ENCODE assay signal across 10 cellular contexts in the genomic region with DNA sequence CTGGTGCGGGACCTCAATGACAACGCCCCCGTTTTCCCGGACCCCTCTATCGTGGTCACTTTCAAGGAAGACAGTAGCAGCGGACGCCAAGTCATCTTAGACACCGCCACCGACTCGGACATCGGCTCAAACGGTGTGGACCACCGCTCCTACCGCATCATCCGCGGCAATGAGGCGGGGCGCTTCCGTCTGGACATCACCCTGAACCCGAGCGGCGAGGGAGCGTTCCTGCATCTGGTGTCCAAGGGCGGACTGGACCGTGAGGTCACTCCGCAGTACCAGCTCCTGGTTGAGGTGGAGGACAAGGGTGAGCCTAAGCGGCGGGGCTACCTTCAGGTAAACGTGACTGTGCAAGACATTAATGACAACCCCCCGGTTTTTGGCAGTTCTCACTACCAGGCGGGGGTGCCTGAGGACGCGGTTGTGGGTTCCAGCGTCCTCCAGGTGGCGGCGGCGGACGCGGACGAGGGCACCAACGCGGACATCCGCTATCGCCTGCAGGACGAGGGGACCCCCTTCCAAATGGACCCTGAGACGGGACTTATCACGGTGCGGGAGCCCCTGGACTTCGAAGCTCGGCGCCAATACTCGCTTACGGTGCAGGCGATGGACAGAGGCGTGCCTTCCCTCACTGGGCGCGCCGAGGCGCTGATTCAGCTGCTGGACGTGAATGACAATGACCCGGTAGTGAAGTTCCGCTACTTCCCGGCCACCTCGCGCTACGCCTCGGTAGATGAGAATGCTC. TPM values are rescaled to one million over a fixed set of nuclear protein-coding genes. Genes with fewer than 3 reads are reported as not detected.
DNase-seq lines count a peak whose midpoint lies in the region; ATAC-seq and TF ChIP-seq lines count a peak whose summit lies in the region.
"Had no signal": no experiment of that assay in that cellular context is flagged by ENCODE, and none has a peak within 500 bp of the region (broad histone marks: within the 10 kb centered on the region; RNA-seq: fewer than 3 reads in every experiment).

No MANE protein-coding gene starts in this region.

- H2AFZ ChIP-seq in PC-3 (ENCODE audit: low read length) = peak overlapping the region; percentile 96

- H3K36me3 Mint-ChIP-seq in naive thymus-derived CD4-positive, alpha-beta T cell = peaks cover 0 to 6% (median 0%) of the 10 kb centered on the region in 5 donors
- H3K36me3 Mint-ChIP-seq: CD4-positive, CD25-positive, alpha-beta regulatory T cell had no signal

- no peaks in the 10 kb centered on the region for H3K27me3 ChIP-seq in PC-3 (ENCODE audit: low read length)
- peaks cover 0 to 23% of the 10 kb centered on the region in 2 donors for H3K27me3 ChIP-seq in naive thymus-derived CD4-positive, alpha-beta T cell (ENCODE audit: control insufficient read depth in 2 of 2, insufficient read depth in 2 of 2, low read length in 2 of 2)

- intact Hi-C loops in PC-3 (cut with micrococcal nuclease) = loop anchor here (10.0 kb wide), 2 partner anchors 308 to 1368 kb away; no protein-coding TSS in a partner anchor
- intact Hi-C loops in naive thymus-derived CD4-positive, alpha-beta T cell (cut with micrococcal nuclease) = no loop called here

- no peaks in the 10 kb centered on the region for H3K9me2 ChIP-seq in PC-3 (replicated peaks; ENCODE audit: low read length)

- H3K4me3 ChIP-seq in PC-3 (ENCODE audit: low read length) = peak overlapping the region; percentile 93
- no peak overlapping the region for H3K4me3 ChIP-seq in naive thymus-derived CD4-positive, alpha-beta T cell (ENCODE audit: low read length)

- no peaks in the 10 kb centered on the region for H3F3A ChIP-seq in PC-3 (ENCODE audit: low read length, unreplicated experiment)

- H3K4me1 Mint-ChIP-seq in naive thymus-derived CD4-positive, alpha-beta T cell = peaks cover 18 to 49% (median 32%) of the 10 kb centered on the region in 7 donors

- H3K27ac Mint-ChIP-seq in naive thymus-derived CD4-positive, alpha-beta T cell = no peak overlapping the region

- H3K4me3 Mint-ChIP-seq in naive thymus-derived CD4-positive, alpha-beta T cell = peak overlapping the region; percentile 61 to 91 (median 84)

- TF ChIP-seq CTCF in PC-3 (conservative IDR thresholded peaks at IDR 0.05; ENCODE audit: low read depth, low read length) = no peak

- H4K20me1 ChIP-seq in PC-3 (ENCODE audit: low read length) = no peaks in the 10 kb centered on the region

- BruUV-seq in PC-3 (replicated peaks; lab: Mats Ljungman, UMichigan) = no TSS peak

- H3K4me2 ChIP-seq in PC-3 (ENCODE audit: low read length) = peak overlapping the region; percentile 95

- peaks cover 13% of the 10 kb centered on the region for H3K4me1 ChIP-seq in PC-3 (ENCODE audit: insufficient read depth, low read length)
- H3K4me1 ChIP-seq in naive thymus-derived CD4-positive, alpha-beta T cell (ENCODE audit: control insufficient read depth in 2 of 2, insufficient read depth in 2 of 2, low read length in 2 of 2) = peaks cover 0 to 8% of the 10 kb centered on the region in 2 donors

- H3K27me3 Mint-ChIP-seq in naive thymus-derived CD4-positive, alpha-beta T cell = peaks cover 57 to 81% (median 63%) of the 10 kb centered on the region in 5 donors

- H3K9me3 Mint-ChIP-seq in naive thymus-derived CD4-positive, alpha-beta T cell = peaks cover 0 to 10% (median 3%) of the 10 kb centered on the region in 11 donors

- no peaks in the 10 kb centered on the region for H3K36me3 ChIP-seq in PC-3 (ENCODE audit: low read depth, low read length)
- H3K36me3 ChIP-seq in naive thymus-derived CD4-positive, alpha-beta T cell (ENCODE audit: control insufficient read depth in 2 of 3, insufficient read depth in 3 of 3, low read length in 3 of 3) = no peaks in the 10 kb centered on the region

- no peaks in the 10 kb centered on the region for H3K79me2 ChIP-seq in PC-3 (ENCODE audit: low read length)

- no peak overlapping the region for H3K9ac ChIP-seq in PC-3 (ENCODE audit: low read length)

- ATAC-seq in PC-3 = no peak
- no peak for ATAC-seq in naive thymus-derived CD4-positive, alpha-beta T cell

- H3K27ac ChIP-seq in PC-3 (ENCODE audit: low read length) = no peak overlapping the region
- H3K27ac ChIP-seq in naive thymus-derived CD4-positive, alpha-beta T cell (ENCODE audit: low read depth, low read length) = no peak overlapping the region

- no peaks in the 10 kb centered on the region for H3K9me3 ChIP-seq in PC-3 (ENCODE audit: low read length)
- H3K9me3 ChIP-seq in naive thymus-derived CD4-positive, alpha-beta T cell (ENCODE audit: control insufficient read depth in 2 of 3, low read length in 3 of 3) = no peaks in the 10 kb centered on the region

- CTCF ChIA-PET in PC-3 (lab: Charles Lee) = no interaction called here
- CTCF ChIA-PET in naive thymus-derived CD4-positive, alpha-beta T cell (lab: Charles Lee) = no interaction called here

- DNase-seq in NCI-H146 treated with DMSO at 0.1 percent for 48 hours (lab: John Stamatoyannopoulos, UW; ENCODE audit: unreplicated experiment) (peak; percentile 15), NCI-H146 (lab: John Stamatoyannopoulos, UW) (no peak), PC-3 (no peak), fibroblast of gingiva (ENCODE audit: low read depth) (peak; percentile 26), NCI-H187 treated with DMSO at 0.1 percent for 48 hours (lab: John Stamatoyannopoulos, UW) (no peak), NCI-H2081 (lab: John Stamatoyannopoulos, UW) (no peak)
- no peak for DNase-seq in naive thymus-derived CD4-positive, alpha-beta T cell
- DNase-seq in activated effector memory CD4-positive, alpha-beta T cell treated with Interleukin-2 at 50 U/mL for 16 hours = no peak
- DNase-seq: CD4-positive, CD25-positive, alpha-beta regulatory T cell had no signal

- POLR2A ChIA-PET in PC-3 (lab: Charles Lee; ENCODE audit: unreplicated experiment) = no interaction called here
- POLR2A ChIA-PET in naive thymus-derived CD4-positive, alpha-beta T cell (lab: Charles Lee) = no interaction called here

RNA-seq across cellular contexts. Expression of a gene that starts 2.2 kb away (rescaled TPM):
- 0.95 and 1.4 TPM in 2 replicates for total RNA-seq in PC-3 (2014; rRNA removed)
- under 1 TPM in 2 of 5 experiments, not detected in 3; 0.05 to 0.42 TPM for total RNA-seq in naive thymus-derived CD4-positive, alpha-beta T cell
- not detected for polyA plus RNA-seq in naive thymus-derived CD4-positive, alpha-beta T cell
- total RNA-seq: T-helper 1 cell treated with Interleukin-12 subunit alpha and Interleukin-12 subunit beta and Interleukin-4 antibody, amounts not matched to agents 30 ng/mL and 1 ng/mL, for 36 hours had no signal
- polyA plus RNA-seq: CD4-positive, CD25-positive, alpha-beta regulatory T cell had no signal

Comparison
In these comparisons a context has a peak if more than half of its experiments do, and no peak if none do; other contexts are left out.
1. DNase-seq: peak in NCI-H146 treated with DMSO at 0.1 percent for 48 hours (single experiment) and fibroblast of gingiva (single experiment); none in NCI-H146 (single experiment), PC-3 (single experiment), naive thymus-derived CD4-positive, alpha-beta T cell (0 of 9), activated effector memory CD4-positive, alpha-beta T cell treated with Interleukin-2 at 50 U/mL for 16 hours (single experiment), NCI-H187 treated with DMSO at 0.1 percent for 48 hours (single experiment) and NCI-H2081 (0 of 2).